Comparison of ENCODE assay signal across 25 cellular contexts in the genomic region with DNA sequence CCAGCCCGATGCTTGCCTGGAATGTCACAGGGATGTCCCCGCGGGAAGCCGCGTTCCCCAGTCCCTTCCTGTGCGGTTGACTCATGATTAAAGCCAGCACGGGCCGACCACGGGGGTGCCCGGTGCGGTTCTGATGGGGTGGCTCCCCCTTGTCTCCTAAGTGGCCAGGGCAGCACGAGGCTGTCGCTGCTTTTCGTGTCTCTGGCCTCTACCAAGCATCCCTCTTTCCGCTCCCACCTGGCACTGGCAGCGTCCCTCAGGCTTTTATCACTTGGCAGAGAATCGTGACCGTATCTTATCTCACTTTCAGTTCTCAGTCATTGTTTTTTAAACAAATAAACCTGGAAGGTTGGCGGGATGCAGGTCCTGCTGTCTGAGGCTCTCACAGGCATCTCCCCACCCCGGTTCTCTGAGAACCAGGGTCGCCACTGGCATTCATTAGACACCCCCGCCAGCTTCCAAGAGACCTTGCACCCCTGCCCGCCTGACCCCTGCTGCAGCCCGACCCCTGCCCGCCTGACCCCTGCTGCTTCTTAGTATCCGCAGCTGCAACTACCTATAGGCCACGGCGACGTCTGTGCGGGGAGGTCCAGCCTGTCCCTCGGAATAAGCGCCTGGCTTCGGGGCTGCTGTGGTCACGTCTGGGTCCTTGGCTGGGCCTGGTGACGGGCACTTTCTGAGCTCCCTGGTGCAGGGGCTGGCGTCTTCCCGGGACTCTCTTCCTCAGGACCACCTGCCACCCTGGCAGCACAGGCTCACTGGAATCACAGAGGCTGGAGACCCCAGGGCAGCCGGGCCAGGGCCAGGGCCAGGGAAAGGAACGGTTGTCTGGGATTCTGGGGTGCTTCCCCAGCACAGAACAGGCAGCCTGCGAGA. TPM values are rescaled to one million over a fixed set of nuclear protein-coding genes. Genes with fewer than 3 reads are reported as not detected.
DNase-seq lines count a peak whose midpoint lies in the region; ATAC-seq, FAIRE-seq and TF ChIP-seq lines count a peak whose summit lies in the region.
"Had no signal": no experiment of that assay in that cellular context is flagged by ENCODE, and none has a peak within 500 bp of the region (broad histone marks: within the 10 kb centered on the region; RNA-seq: fewer than 3 reads in every experiment).

No MANE protein-coding gene starts in this region.

- no peak for DNase-seq in A549 (ENCODE audit: low read depth in 1 of 2, low spot score in 1 of 2)
- no peak for DNase-seq in RWPE1 (ENCODE audit: low spot score)
- peak; percentile 71 for DNase-seq in mesendoderm
- no peak for DNase-seq in MCF 10A (ENCODE audit: unreplicated experiment)
- DNase-seq in effector memory CD4-positive, alpha-beta T cell, result no peak
- DNase-seq in erythroblast (lab: John Stamatoyannopoulos, UW), result no peak
- DNase-seq in NCI-H2107 (lab: John Stamatoyannopoulos, UW), result no peak
- DNase-seq: activated B cell treated with CpG ODN at 0.5 μM for 24 hours; activated CD4-positive, alpha-beta T cell treated with anti-CD3 and anti-CD28 coated beads, Interleukin-2, amount 50 U/mL, for 48 hours; activated CD8-positive, alpha-beta memory T cell treated with anti-CD3 and anti-CD28 coated beads, Interleukin-2, amount 50 U/mL, for 48 hours; activated naive CD8-positive, alpha-beta T cell treated with anti-CD3 and anti-CD28 coated beads, Interleukin-2, amount 10 ng/mL, durations not matched to agents 7 days and 5 days; H9; MG63; midbrain; NCI-H510A treated with DMSO at 0.1 percent for 48 hours; sigmoid colon had no signal

- H3K79me2 ChIP-seq in mesendoderm (ENCODE audit: control insufficient read depth, insufficient read depth, low read length), result no peaks in the 10 kb centered on the region
- H3K79me2 ChIP-seq: parathyroid adenoma had no signal

- H3K9me3 Mint-ChIP-seq in MCF 10A (ENCODE audit: unreplicated experiment), result peaks cover 11% of the 10 kb centered on the region

- 38% methylated on average over 30 of the region's 40 CpGs for WGBS in A549 (ENCODE audit: missing lambda C conversion rate)
- WGBS in mesendoderm (ENCODE audit: extremely low coverage, insufficient coverage, low lambda C conversion rate), result no CpG with 5 or more reads among the region's 40 CpGs

- no peaks in the 10 kb centered on the region for H3K36me3 ChIP-seq in HEK293 (ENCODE audit: control insufficient read depth in 2 of 2, insufficient read depth in 1 of 2, low read length in 2 of 2)
- no peaks in the 10 kb centered on the region for H3K36me3 ChIP-seq in mesendoderm (ENCODE audit: control insufficient read depth, insufficient read depth, low read length)
- H3K36me3 ChIP-seq in effector memory CD4-positive, alpha-beta T cell (ENCODE audit: control insufficient read depth, insufficient read depth, low read length), result no peaks in the 10 kb centered on the region
- H3K36me3 ChIP-seq: MG63, sigmoid colon had no signal

- peak overlapping the region; percentile 98 for H3K4me2 ChIP-seq in A549
- no peak overlapping the region for H3K4me2 ChIP-seq in mesendoderm (ENCODE audit: low read length)

- H3K4me1 Mint-ChIP-seq in MCF 10A (ENCODE audit: insufficient read depth, unreplicated experiment), result no peaks in the 10 kb centered on the region
- H3K4me1 Mint-ChIP-seq: activated B cell treated with CpG ODN at 0.5 μM for 24 hours; activated naive CD8-positive, alpha-beta T cell treated with anti-CD3 and anti-CD28 coated beads, Interleukin-2, amount 10 ng/mL, durations not matched to agents 7 days and 5 days; IgD-negative memory B cell had no signal

- no peak overlapping the region for H3K4ac ChIP-seq in mesendoderm (ENCODE audit: low read depth, low read length)

- H4K8ac ChIP-seq in mesendoderm (ENCODE audit: low read depth, low read length), result no peak overlapping the region

- no peaks in the 10 kb centered on the region for H3K79me1 ChIP-seq in mesendoderm (ENCODE audit: low read length)

- no peak overlapping the region for H3K18ac ChIP-seq in mesendoderm (ENCODE audit: low read length)

- no peak for FAIRE-seq in A549 (lab: Jason Lieb, UNC)
- FAIRE-seq: G401.6, urothelium cell line had no signal

- no peak overlapping the region for H2BK120ac ChIP-seq in mesendoderm (ENCODE audit: low read depth, low read length)

- peaks cover 5% of the 10 kb centered on the region for H3K36me3 Mint-ChIP-seq in MCF 10A (ENCODE audit: insufficient read depth, unreplicated experiment)
- H3K36me3 Mint-ChIP-seq: IgD-negative memory B cell had no signal

- H3K27me3 Mint-ChIP-seq in MCF 10A (ENCODE audit: insufficient read depth, unreplicated experiment), result no peaks in the 10 kb centered on the region
- H3K27me3 Mint-ChIP-seq: activated naive CD8-positive, alpha-beta T cell treated with anti-CD3 and anti-CD28 coated beads, Interleukin-2, amount 10 ng/mL, durations not matched to agents 7 days and 5 days had no signal

- H2BK15ac ChIP-seq in mesendoderm (replicated peaks; ENCODE audit: low read depth), result no peak overlapping the region

- TF ChIP-seq RAD21 in A549 (conservative IDR thresholded peaks at IDR 0.05 in 1 of 2, IDR thresholded peaks at IDR 0.05 in 1 of 2), result no peak

- H3K4me3 ChIP-seq in A549 (no peak overlapping the region), HEK293 (ENCODE audit: low read depth, low read length) (no peak overlapping the region), mesendoderm (ENCODE audit: low read length) (no peak overlapping the region)
- no peak overlapping the region for H3K4me3 ChIP-seq in effector memory CD4-positive, alpha-beta T cell (ENCODE audit: insufficient read depth, low read depth, low read length, poor library complexity, severe bottlenecking)
- H3K4me3 ChIP-seq: MG63 had no signal

- H3K27ac ChIP-seq in A549 (peak overlapping the region; percentile 91 to 97; a peak in 5 of 6 replicates), HEK293 (ENCODE audit: extremely low read depth, low read depth, low read length) (no peak overlapping the region), RWPE1 (peak overlapping the region; percentile 91), mesendoderm (ENCODE audit: low read depth, low read length) (no peak overlapping the region)
- no peak overlapping the region for H3K27ac ChIP-seq in effector memory CD4-positive, alpha-beta T cell (ENCODE audit: insufficient read depth, low read length, poor library complexity, severe bottlenecking)
- H3K27ac ChIP-seq: parathyroid adenoma, sigmoid colon had no signal

- CTCF ChIA-PET in A549 (lab: Yijun Ruan, JAX), result interaction anchor here (0.9 to 11.9 kb wide), 5 partner anchors 9 to 32 kb away, joined by 3 to 108 read pairs (median 3); no protein-coding TSS in a partner anchor
- CTCF ChIA-PET in HEK293 (lab: Yijun Ruan, JAX), result no interaction called here
- CTCF ChIA-PET in RWPE1 (lab: Yijun Ruan, JAX), result interaction anchor here (0.6 kb wide), 2 partner anchors 12 to 47 kb away, joined by 3 read pairs; no protein-coding TSS in a partner anchor
- CTCF ChIA-PET in MCF 10A (lab: Yijun Ruan, JAX), result interaction anchor here (0.8 to 1.4 kb wide), 2 partner anchors 15 to 17 kb away, joined by 3 to 5 read pairs; no protein-coding TSS in a partner anchor

- H3K27me3 ChIP-seq in mesendoderm (ENCODE audit: insufficient read depth, low read length, poor library complexity), result no peaks in the 10 kb centered on the region
- peaks cover 5% of the 10 kb centered on the region for H3K27me3 ChIP-seq in effector memory CD4-positive, alpha-beta T cell (replicated peaks; ENCODE audit: control insufficient read depth, insufficient read depth, low read length, poor library complexity, severe bottlenecking)

- no peak overlapping the region for H2AK5ac ChIP-seq in mesendoderm (ENCODE audit: low read length)

- H4K5ac ChIP-seq in mesendoderm (ENCODE audit: low read length), result no peak overlapping the region

- intact Hi-C loops in MCF 10A (cut with micrococcal nuclease), result no loop called here

- H3K9me3 ChIP-seq in A549 (peaks cover 23% of the 10 kb centered on the region), HEK293 (ENCODE audit: control insufficient read depth, insufficient read depth, low read depth, low read length) (no peaks in the 10 kb centered on the region)
- peaks cover 5% of the 10 kb centered on the region for H3K9me3 ChIP-seq in effector memory CD4-positive, alpha-beta T cell (ENCODE audit: control insufficient read depth, low read length)

- BruUV-seq in MCF 10A (replicated peaks; lab: Mats Ljungman, UMichigan), result no TSS peak

- ATAC-seq in A549, result no peak

- H3K23ac ChIP-seq in mesendoderm (ENCODE audit: low read length), result peak overlapping the region; percentile 94

- POLR2A ChIA-PET in A549 (lab: Yijun Ruan, JAX), result no interaction called here
- POLR2A ChIA-PET in HEK293 (lab: Yijun Ruan, JAX), result no interaction called here
- POLR2A ChIA-PET in RWPE1 (lab: Yijun Ruan, JAX; ENCODE audit: low non-redundant PET), result no interaction called here
- POLR2A ChIA-PET in MCF 10A (lab: Yijun Ruan, JAX), result interaction anchor here (0.7 kb wide), 1 partner anchor 377 kb away, joined by 3 read pairs; no protein-coding TSS in a partner anchor

- H3K9ac ChIP-seq in mesendoderm (ENCODE audit: low read length), result no peak overlapping the region
- H3K9ac ChIP-seq: parathyroid adenoma had no signal

- peak overlapping the region; percentile 5 for H3K56ac ChIP-seq in mesendoderm (ENCODE audit: low read length)

- peaks cover 32% of the 10 kb centered on the region for H3K4me1 ChIP-seq in A549
- H3K4me1 ChIP-seq in HEK293 (ENCODE audit: control insufficient read depth, insufficient read depth, low read length), result peaks cover 4% of the 10 kb centered on the region; the same call in 1 of the 2 replicates
- H3K4me1 ChIP-seq in mesendoderm (ENCODE audit: control insufficient read depth, low read depth, low read length), result peaks cover 2% of the 10 kb centered on the region
- no peaks in the 10 kb centered on the region for H3K4me1 ChIP-seq in effector memory CD4-positive, alpha-beta T cell (ENCODE audit: control insufficient read depth, insufficient read depth, low read length, poor library complexity, severe bottlenecking)
- H3K4me1 ChIP-seq: parathyroid adenoma had no signal

- no peak for TF ChIP-seq EP300 in A549 (IDR thresholded peaks at IDR 0.05)

- H3K4me3 Mint-ChIP-seq in MCF 10A (ENCODE audit: unreplicated experiment), result no peak overlapping the region
- H3K4me3 Mint-ChIP-seq: activated B cell treated with CpG ODN at 0.5 μM for 24 hours; activated naive CD8-positive, alpha-beta T cell treated with anti-CD3 and anti-CD28 coated beads, Interleukin-2, amount 10 ng/mL, durations not matched to agents 7 days and 5 days; H9; nephron had no signal

- TF ChIP-seq CTCF in A549 (IDR thresholded peaks at IDR 0.05) (no peak), HEK293 (tag by site-specific recombination; IDR thresholded peaks at IDR 0.05) (no peak), RWPE1 (conservative IDR thresholded peaks at IDR 0.05; ENCODE audit: low read depth) (no peak), MCF 10A (IDR thresholded peaks at IDR 0.05; ENCODE audit: unreplicated experiment) (no peak)

- no peak for TF ChIP-seq POLR2A in A549 (IDR thresholded peaks at IDR 0.05; ENCODE audit: low read length)
- TF ChIP-seq POLR2A in erythroblast (IDR thresholded peaks at IDR 0.05; ENCODE audit: low read length), result no peak

- no peak overlapping the region for H3K27ac Mint-ChIP-seq in MCF 10A (ENCODE audit: low read depth, unreplicated experiment)
- H3K27ac Mint-ChIP-seq: activated B cell treated with CpG ODN at 0.5 μM for 24 hours; activated naive CD8-positive, alpha-beta T cell treated with anti-CD3 and anti-CD28 coated beads, Interleukin-2, amount 10 ng/mL, durations not matched to agents 7 days and 5 days; H9; IgD-negative memory B cell; nephron had no signal

- peak overlapping the region; percentile 50 for H2BK5ac ChIP-seq in mesendoderm (ENCODE audit: low read length)

RNA-seq across cellular contexts. Expression of a gene that starts 7.5 kb away (rescaled TPM):
- not detected in 2 replicates for polyA plus RNA-seq in A549 (2011; rRNA removed)
- polyA plus RNA-seq in A549 (2012; cell fraction: cytosol; rRNA removed), result not detected in 2 replicates
- not detected in 2 replicates for polyA plus RNA-seq in A549 (2012; cell fraction: nucleus; rRNA removed)
- polyA plus RNA-seq in A549 (2017; fragmentation: RNase III; extraction: RNeasy Plus Mini Kit Qiagen cat#74134 plus additional on column Dnase treatment), result not detected in 3 replicates
- not detected in 2 replicates for polyA minus RNA-seq in A549 (2011; rRNA and poly(A)+ RNA removed)
- not detected for polyA plus RNA-seq in mesendoderm (2013, experiment 1 of 2)
- not detected for polyA plus RNA-seq in mesendoderm (2013, experiment 2 of 2)
- not detected in 2 replicates for total RNA-seq in MCF 10A (2022)
- total RNA-seq: activated B cell treated with CpG ODN at 0.5 μM for 24 hours; activated naive CD8-positive, alpha-beta T cell treated with anti-CD3 and anti-CD28 coated beads, Interleukin-2, amount 10 ng/mL, durations not matched to agents 7 days and 5 days; chondrocyte; fibroblast of lung; H9; left lobe of liver; sigmoid colon had no signal
- polyA plus RNA-seq: fibroblast of lung, IgD-negative memory B cell, sigmoid colon had no signal

RNA-seq across cellular contexts. Expression of a gene that starts 16.0 kb away (rescaled TPM):
- 0.08 TPM in 1 of 2 replicates, not detected in the other for polyA plus RNA-seq in A549 (2011; rRNA removed)
- polyA plus RNA-seq in A549 (2012; cell fraction: cytosol; rRNA removed), result 0.09 TPM in 1 of 2 replicates, not detected in the other
- polyA plus RNA-seq in A549 (2012; cell fraction: nucleus; rRNA removed), result 0.09 and 0.17 TPM in 2 replicates
- 0.06 TPM in 1 of 3 replicates, not detected in the others for polyA plus RNA-seq in A549 (2017; fragmentation: RNase III; extraction: RNeasy Plus Mini Kit Qiagen cat#74134 plus additional on column Dnase treatment)
- not detected in 2 replicates for polyA minus RNA-seq in A549 (2011; rRNA and poly(A)+ RNA removed)
- polyA plus RNA-seq in mesendoderm (2013, experiment 1 of 2), result 0.03 TPM
- not detected for polyA plus RNA-seq in mesendoderm (2013, experiment 2 of 2)
- total RNA-seq in MCF 10A (2022), result not detected in 2 replicates
- total RNA-seq: activated B cell treated with CpG ODN at 0.5 μM for 24 hours; activated naive CD8-positive, alpha-beta T cell treated with anti-CD3 and anti-CD28 coated beads, Interleukin-2, amount 10 ng/mL, durations not matched to agents 7 days and 5 days; chondrocyte; fibroblast of lung; left lobe of liver; sigmoid colon had no signal
- polyA plus RNA-seq: fibroblast of lung, IgD-negative memory B cell had no signal

Comparison
In these comparisons a context has a peak if more than half of its experiments do, and no peak if none do; other contexts are left out.
1. H3K27ac ChIP-seq: peak in A549 (2 of 2) and RWPE1 (single experiment); none in HEK293 (single experiment), mesendoderm (single experiment) and effector memory CD4-positive, alpha-beta T cell (single experiment).